8 cellular contexts compared by ENCODE assay signal in the genomic region with DNA sequence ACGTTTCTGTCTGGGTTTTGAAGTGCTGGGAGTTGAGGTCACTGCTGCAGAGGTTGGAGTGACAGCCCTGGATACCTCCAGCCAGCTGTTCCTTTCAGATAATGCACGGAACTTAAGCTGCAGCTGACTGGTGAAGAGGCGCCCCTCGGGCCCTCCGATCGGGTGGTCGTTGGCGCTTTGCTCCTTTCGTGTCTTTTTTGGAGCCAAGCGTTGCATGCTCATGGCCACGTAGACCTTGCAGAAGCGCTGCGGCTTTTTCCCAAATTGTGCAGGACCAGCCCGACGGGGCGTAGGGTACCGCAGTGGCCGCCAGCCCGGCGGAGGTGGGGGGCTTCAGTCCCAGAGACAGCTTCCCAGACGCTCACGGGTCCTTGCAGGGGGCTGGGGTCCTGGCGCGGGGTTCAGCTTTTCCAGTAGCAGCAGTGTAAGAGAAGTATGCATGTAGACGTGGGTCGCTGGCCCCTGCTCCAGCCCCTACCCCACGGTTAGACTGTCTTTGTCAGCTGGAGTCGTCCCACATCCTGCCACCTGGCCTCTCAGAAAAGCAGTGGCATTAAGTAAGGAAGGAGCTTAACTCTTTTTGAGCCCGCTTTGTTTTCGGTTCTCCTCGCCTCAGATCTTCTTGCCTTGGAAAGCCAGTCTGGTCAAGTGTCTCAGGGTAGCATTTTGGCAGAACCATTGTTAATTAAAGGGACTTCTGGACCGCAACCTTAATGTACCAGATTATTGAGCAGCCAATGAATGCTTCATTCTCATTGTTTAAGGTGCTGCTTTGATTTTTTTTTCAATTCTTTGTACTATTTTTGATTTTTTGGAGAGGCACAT. TPM values are rescaled to one million over a fixed set of nuclear protein-coding genes. Genes with fewer than 3 reads are reported as not detected.
DNase-seq lines count a peak whose midpoint lies in the region; ATAC-seq, FAIRE-seq and TF ChIP-seq lines count a peak whose summit lies in the region.

No MANE protein-coding gene starts in this region.

- DNase-seq in GM03348 (ENCODE audit: low spot score) (peak; percentile 15), PC-3 (peak; percentile 22), GM12878 (ENCODE audit: low read depth, low spot score) (no peak), spleen (peak; percentile 87), HK-2 (ENCODE audit: unreplicated experiment) (no peak), NCI-H1105 (lab: John Stamatoyannopoulos, UW) (no peak)

- H3K9me2 ChIP-seq in PC-3 (replicated peaks; ENCODE audit: low read length) = no peaks in the 10 kb centered on the region

- CTCF ChIA-PET in PC-3 (lab: Charles Lee) = interaction anchor here (0.7 to 1.0 kb wide), 3 partner anchors 16 to 160 kb away, joined by 3 to 4 read pairs (median 3); no protein-coding TSS in a partner anchor
- CTCF ChIA-PET in GM12878 (lab: Yijun Ruan, JAX) = interaction anchor here (0.6 to 24.0 kb wide), 26 partner anchors 10 to 208 kb away, joined by 3 to 712 read pairs (median 8); no protein-coding TSS in a partner anchor

- no peak for TF ChIP-seq RAD21 in GM12878 (IDR thresholded peaks at IDR 0.05; ENCODE audit: insufficient read depth, low read depth, low read length)

- no peaks in the 10 kb centered on the region for H3K27me3 ChIP-seq in PC-3 (ENCODE audit: low read length)
- H3K27me3 ChIP-seq in GM12878 (replicated peaks in 1 of 2; ENCODE audit: control insufficient read depth in 2 of 2, insufficient read depth in 2 of 2, low read length in 1 of 2) = no peaks in the 10 kb centered on the region
- H3K27me3 ChIP-seq in spleen (replicated peaks in 1 of 7) = no peaks in the 10 kb centered on the region

- intact Hi-C loops in PC-3 (cut with micrococcal nuclease) = loop anchor here (1.0 to 2.0 kb wide), 4 partner anchors 59 to 163 kb away; no protein-coding TSS in a partner anchor
- intact Hi-C loops in GM12878 (cut with micrococcal nuclease; ENCODE audit: unreplicated experiment) = loop anchor here (1.0 to 5.0 kb wide), 5 partner anchors 37 to 239 kb away; partner anchors contain the start of gene PERP
- intact Hi-C loops in spleen (cut with DNase I; ENCODE audit: low total_unique reads) = loop anchor here (5.0 to 10.0 kb wide), 2 partner anchors 63 to 74 kb away; no protein-coding TSS in a partner anchor

- H3K79me2 ChIP-seq in PC-3 (ENCODE audit: low read length) (peaks cover 50% of the 10 kb centered on the region), GM12878 (ENCODE audit: control insufficient read depth, insufficient read depth, low read length) (peaks cover 70% of the 10 kb centered on the region)

- ATAC-seq in HG02759 (IDR thresholded peaks at IDR 0.05; ENCODE audit: unreplicated experiment) = peak; percentile 10
- peak; percentile 27 for ATAC-seq in PC-3
- peak; percentile 11 for ATAC-seq in GM12878

- H3F3A ChIP-seq in PC-3 (ENCODE audit: low read length, unreplicated experiment) = no peaks in the 10 kb centered on the region

- H2AFZ ChIP-seq in PC-3 (ENCODE audit: low read length) (peak overlapping the region; percentile 41; the same call in 1 of the 2 replicates), GM12878 (ENCODE audit: control insufficient read depth, low read depth, low read length) (peak overlapping the region; percentile 21; the same call in 1 of the 2 replicates)

- H3K9ac ChIP-seq in PC-3 (ENCODE audit: low read length) = peak overlapping the region; percentile 89
- H3K9ac ChIP-seq in GM12878 (ENCODE audit: control insufficient read depth, insufficient read depth, low read length) = peak overlapping the region; percentile 89

- TF ChIP-seq CTCF in PC-3 (conservative IDR thresholded peaks at IDR 0.05; ENCODE audit: low read depth, low read length) (no peak), GM12878 (IDR thresholded peaks at IDR 0.05 in 2 of 3, conservative IDR thresholded peaks at IDR 0.05 in 1 of 3; ENCODE audit: control insufficient read depth in 2 of 3, extremely low read depth in 1 of 3, insufficient read depth in 1 of 3, low read depth in 3 of 3, low read length in 3 of 3) (no peak), spleen (IDR thresholded peaks at IDR 0.05 in 8 of 11, conservative IDR thresholded peaks at IDR 0.05 in 3 of 11) (no peak)

- H3K27ac ChIP-seq in PC-3 (ENCODE audit: low read length) = peak overlapping the region; percentile 64
- peak overlapping the region; percentile 72 for H3K27ac ChIP-seq in GM12878 (ENCODE audit: control insufficient read depth, insufficient read depth)
- H3K27ac ChIP-seq in spleen = peak overlapping the region; percentile 88 to 99 (median 97)

- FAIRE-seq in GM12878 (lab: Jason Lieb, UNC) = no peak

- in situ Hi-C loops in GM12878 (cut with MboI) = loop anchor here (5.0 kb wide), 3 partner anchors 66 to 161 kb away; no protein-coding TSS in a partner anchor

- peak overlapping the region; percentile 84 for H3K4me2 ChIP-seq in PC-3 (ENCODE audit: low read length)
- peak overlapping the region; percentile 92 for H3K4me2 ChIP-seq in GM12878 (ENCODE audit: control insufficient read depth, insufficient read depth)

- H3K4me1 ChIP-seq in PC-3 (ENCODE audit: insufficient read depth, low read length) = peaks cover 39% of the 10 kb centered on the region
- peaks cover 5% of the 10 kb centered on the region; the same call in 1 of the 2 replicates for H3K4me1 ChIP-seq in GM12878 (ENCODE audit: control insufficient read depth, insufficient read depth, low read length)
- H3K4me1 ChIP-seq in spleen = peaks cover 39 to 66% (median 56%) of the 10 kb centered on the region in 6 donors

- H4K20me1 ChIP-seq in PC-3 (ENCODE audit: low read length) (peaks cover 20% of the 10 kb centered on the region), GM12878 (ENCODE audit: control insufficient read depth, insufficient read depth) (no peaks in the 10 kb centered on the region)

- H3K36me3 ChIP-seq in PC-3 (ENCODE audit: low read depth, low read length) = 0 out of 2 replicates have a peak, but pooled peaks cover 3% of the 10 kb centered on the region
- peaks cover 0 to 22% of the 10 kb centered on the region in 2 experiments; a peak in 1 of 4 replicates for H3K36me3 ChIP-seq in GM12878 (ENCODE audit: control insufficient read depth in 2 of 2, insufficient read depth in 2 of 2, low read length in 1 of 2)
- H3K36me3 ChIP-seq in spleen = peaks cover 0 to 15% (median 0%) of the 10 kb centered on the region in 6 donors

- SMC1A ChIA-PET in GM12878 (lab: Charles Lee; ENCODE audit: uncharacterized antibody, unreplicated experiment) = interaction anchor here (0.8 to 30.6 kb wide), 23 partner anchors 13 to 209 kb away, joined by 3 to 1237 read pairs (median 4); no protein-coding TSS in a partner anchor

- BruUV-seq in PC-3 (replicated peaks; lab: Mats Ljungman, UMichigan) (TSS peak; percentile 30), GM12878 (replicated peaks; lab: Mats Ljungman, UMichigan) (no TSS peak)

- under 1% methylated on average over 32 of the region's 32 CpGs for WGBS in GM12878 (ENCODE audit: insufficient coverage, insufficient replicate concordance, low lambda C conversion rate, missing lambda C conversion rate)
- WGBS in spleen, 5 donors = 1 to 2% (median 1%) methylated on average over 31 to 32 of the region's 32 CpGs

- no peaks in the 10 kb centered on the region for H3K9me3 ChIP-seq in PC-3 (ENCODE audit: low read length)
- no peaks in the 10 kb centered on the region for H3K9me3 ChIP-seq in GM12878 (replicated peaks; ENCODE audit: control insufficient read depth, insufficient read depth, low read length)
- H3K9me3 ChIP-seq in iPS-18c (ENCODE audit: control insufficient read depth, insufficient read depth, low read length) = no peaks in the 10 kb centered on the region
- no peaks in the 10 kb centered on the region for H3K9me3 ChIP-seq in spleen

- RAD21 ChIA-PET in GM12878 (lab: Charles Lee; ENCODE audit: unreplicated experiment) = interaction anchor here (1.0 to 20.6 kb wide), 33 partner anchors 9 to 209 kb away, joined by 3 to 774 read pairs (median 7); no protein-coding TSS in a partner anchor

- TF ChIP-seq EP300 in GM12878 (IDR thresholded peaks at IDR 0.05; ENCODE audit: borderline replicate concordance in 1 of 2, control insufficient read depth in 1 of 2, low read depth in 2 of 2, low read length in 2 of 2) = no peak

- H3K4me3 ChIP-seq in PC-3 (ENCODE audit: low read length) = peak overlapping the region; percentile 90
- H3K4me3 ChIP-seq in GM12878 = peak overlapping the region; percentile 99
- H3K4me3 ChIP-seq in iPS-18c (ENCODE audit: insufficient read depth, low read depth, low read length) = peak overlapping the region; percentile 74
- peak overlapping the region; percentile 83 to 97 (median 86) for H3K4me3 ChIP-seq in spleen

- peak; percentile 48 for TF ChIP-seq POLR2A in GM12878 (IDR thresholded peaks at IDR 0.05; ENCODE audit: low read depth, low read length)
- TF ChIP-seq POLR2A in spleen (IDR thresholded peaks at IDR 0.05) = peak in 1 of 3 donors; percentile 25

- POLR2A ChIA-PET in PC-3 (lab: Charles Lee; ENCODE audit: unreplicated experiment) (no interaction called here), GM12878 (lab: Charles Lee) (interaction anchor here (0.6 to 3.8 kb wide), 23 partner anchors 10 to 163 kb away, joined by 3 to 17 read pairs (median 4); no protein-coding TSS in a partner anchor)

TF ChIP-seq in GM12878, 131 proteins besides CTCF, POLR2A, EP300 and RAD21 (continues in another document):
- TF ChIP-seq CREB1 (IDR thresholded peaks at IDR 0.05; ENCODE audit: low read depth) (0 out of 2 replicates have a peak, but pooled peaks have one; percentile 20), PML (IDR thresholded peaks at IDR 0.05; ENCODE audit: low read length) (no peak), TBL1XR1 (IDR thresholded peaks at IDR 0.05; ENCODE audit: low read depth, low read length) (no peak), NFIC (IDR thresholded peaks at IDR 0.05; ENCODE audit: low read depth, low read length) (no peak), HDAC6 (IDR thresholded peaks at IDR 0.05; ENCODE audit: unreplicated experiment) (peak; percentile 13)

RNA-seq across cellular contexts. Expression of gene TNFAIP3, which starts 0.8 kb away (rescaled TPM):
- total RNA-seq in PC-3 (2014; rRNA removed) (21.9 TPM in 2 replicates), GM12878 (2014; rRNA removed) (84.0 and 96.8 TPM in 2 replicates), GM12878 (2014; rRNA removed; fragmentation: Illumina TruSeq; extraction: Trizol) (81.4 and 82.4 TPM in 2 replicates), GM12878 (2021) (220 and 229 TPM in 2 replicates), spleen (100 to 1,000 TPM in 3 of 7 donors, 10 to 100 TPM in 4; 41.1 to 133 (median 69.0) TPM)
- 258 and 260 TPM in 2 replicates for total RNA-seq in GM12878 (2013; cell fraction: nucleolus; rRNA removed)
- polyA plus RNA-seq in GM12878 (2011; ENCODE audit: low read depth) = 59.4 TPM
- polyA plus RNA-seq in GM12878 (2011; rRNA removed) (308 and 350 TPM in 2 replicates), GM12878 (2014; fragmentation: Illumina TruSeq; extraction: Trizol) (149 and 171 TPM in 2 replicates), GM12878 (2014; fragmentation: Nextera tagmentation; extraction: Ambion mirVana) (10 to 100 TPM; 18.0 to 31.5 TPM), GM12878 (2014; rRNA removed) (138 and 149 TPM in 2 replicates), GM12878 (2016; fragmentation: Nextera tagmentation; extraction: Ambion mirVana) (100 to 1,000 TPM; 126 to 128 TPM), spleen (10 to 100 TPM; 23.2 to 31.9 (median 25.0) TPM)
- polyA plus RNA-seq in GM12878 (2011; cell fraction: cytosol; rRNA removed) = 204 and 210 TPM in 2 replicates
- 565 and 695 TPM in 2 replicates for polyA plus RNA-seq in GM12878 (2011; cell fraction: nucleus; rRNA removed)
- polyA plus RNA-seq in GM12878 (2012) = 64.6 and 107 TPM in 2 replicates
- 268 and 281 TPM in 2 replicates for polyA minus RNA-seq in GM12878 (2011; rRNA and poly(A)+ RNA removed)
- 95.9 and 104 TPM in 2 replicates for polyA minus RNA-seq in GM12878 (2011; cell fraction: cytosol; rRNA and poly(A)+ RNA removed)
- polyA minus RNA-seq in GM12878 (2011; cell fraction: nucleus; rRNA and poly(A)+ RNA removed) = 243 and 270 TPM in 2 replicates

Comparison
In these comparisons a context has a peak if more than half of its experiments do, and no peak if none do; other contexts are left out.
1. DNase-seq: peak in GM03348 (single experiment), PC-3 (single experiment) and spleen (single experiment); none in GM12878 (single experiment), HK-2 (single experiment) and NCI-H1105 (single experiment).
2. Peak in every context shown above with its lines, with median percentiles within 50 percentile points of each other: ATAC-seq, H3K27ac ChIP-seq and H3K4me3 ChIP-seq.